10 cellular contexts compared by ENCODE assay signal in genomic region chr9:3863114-3863528, GRCh38.
DNase-seq lines count a peak whose midpoint lies in the region; ATAC-seq and TF ChIP-seq lines count a peak whose summit lies in the region.
"Had no signal": no experiment of that assay in that cellular context is flagged by ENCODE, and none has a peak within 500 bp of the region (broad histone marks: within the 10 kb centered on the region; RNA-seq: fewer than 3 reads in every experiment).

No MANE protein-coding gene starts in this region.

- peak; percentile 4 for DNase-seq in HT-29 (ENCODE audit: low spot score)
- peak; percentile 89 for DNase-seq in astrocyte of the hippocampus (ENCODE audit: low read depth, low spot score)
- peak; percentile 74 for DNase-seq in inferior parietal cortex (ENCODE audit: extremely low spot score)
- DNase-seq in thoracic aorta (ENCODE audit: low spot score), result no peak
- DNase-seq in 8988T, result no peak
- DNase-seq in activated CD8-positive, alpha-beta memory T cell treated with anti-CD3 and anti-CD28 coated beads, Interleukin-2, amount 50 U/mL, for 4 hours, result no peak
- DNase-seq: activated gamma-delta T cell treated with Interleukin-2 at 50 U/mL for 16 hours, naive B cell, NCI-H526 had no signal

- H3K4me1 ChIP-seq in thoracic aorta (ENCODE audit: control insufficient read depth in 1 of 2, low read depth in 2 of 2), result peaks cover 10 to 11% of the 10 kb centered on the region in 2 donors

- H3K4me3 ChIP-seq in thoracic aorta, result no peak overlapping the region

- ATAC-seq in thoracic aorta (ENCODE audit: insufficient number of reproducible peaks, low FRiP score, low read depth), result peak; percentile 45
- ATAC-seq in HG03045 (IDR thresholded peaks at IDR 0.05; ENCODE audit: unreplicated experiment), result no peak

- no peaks in the 10 kb centered on the region for H3K27me3 ChIP-seq in thoracic aorta (replicated peaks; ENCODE audit: insufficient read depth)

- no peaks in the 10 kb centered on the region for H3K9me3 ChIP-seq in thoracic aorta

- peak; percentile 13 for TF ChIP-seq CTCF in thoracic aorta (IDR thresholded peaks at IDR 0.05)

- no peak overlapping the region for H3K27ac ChIP-seq in thoracic aorta

- H3K36me3 ChIP-seq in thoracic aorta, result no peaks in the 10 kb centered on the region

Comparison
In these comparisons a context has a peak if more than half of its experiments do, and no peak if none do; other contexts are left out.
1. DNase-seq: peak in HT-29 (single experiment), astrocyte of the hippocampus (single experiment) and inferior parietal cortex (single experiment); none in thoracic aorta (single experiment), 8988T (single experiment) and activated CD8-positive, alpha-beta memory T cell treated with anti-CD3 and anti-CD28 coated beads, Interleukin-2, amount 50 U/mL, for 4 hours (single experiment).